In the genomic region with DNA sequence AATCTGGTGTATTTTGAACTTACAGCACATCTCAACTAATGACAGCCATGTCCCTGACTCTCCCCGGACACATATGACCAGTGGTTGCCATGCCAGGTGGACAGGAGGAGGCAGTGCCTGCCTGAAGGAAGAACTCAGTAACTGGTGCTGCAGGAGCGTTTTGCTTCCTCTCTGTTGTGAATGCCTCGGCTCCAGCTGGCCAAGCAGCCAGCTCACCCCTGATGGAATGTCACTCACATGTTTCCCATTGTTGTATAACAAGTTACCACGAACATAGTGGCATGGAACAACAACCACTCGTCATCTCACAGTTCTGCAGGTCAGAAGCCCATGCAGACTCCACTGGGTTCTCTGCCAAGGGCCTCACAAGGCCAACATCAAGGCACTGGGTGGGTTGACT, we compare ENCODE assay signal across 2 cellular contexts.
TF ChIP-seq lines count a peak whose summit lies in the region.

No MANE protein-coding gene starts in this region.

TF ChIP-seq in IMR-90, 13 proteins besides CTCF, POLR2A, EP300 and RAD21:
- TF ChIP-seq CHD1 (IDR thresholded peaks at IDR 0.05; ENCODE audit: low read depth, low read length) = no peak
- TF ChIP-seq NFE2L2 (IDR thresholded peaks at IDR 0.05; ENCODE audit: low read depth, low read length) = no peak
- no peak for TF ChIP-seq MAFK (IDR thresholded peaks at IDR 0.05; ENCODE audit: low read depth, low read length)
- TF ChIP-seq, protein P1, sequence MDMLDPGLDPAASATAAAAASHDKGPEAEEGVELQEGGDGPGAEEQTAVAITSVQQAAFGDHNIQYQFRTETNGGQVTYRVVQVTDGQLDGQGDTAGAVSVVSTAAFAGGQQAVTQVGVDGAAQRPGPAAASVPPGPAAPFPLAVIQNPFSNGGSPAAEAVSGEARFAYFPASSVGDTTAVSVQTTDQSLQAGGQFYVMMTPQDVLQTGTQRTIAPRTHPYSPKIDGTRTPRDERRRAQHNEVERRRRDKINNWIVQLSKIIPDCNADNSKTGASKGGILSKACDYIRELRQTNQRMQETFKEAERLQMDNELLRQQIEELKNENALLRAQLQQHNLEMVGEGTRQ (IDR thresholded peaks at IDR 0.05; ENCODE audit: low read depth, low read length) = no peak
- peak; percentile 54; the same call in 1 of the 2 replicates for TF ChIP-seq BHLHE40 (IDR thresholded peaks at IDR 0.05; ENCODE audit: low read depth, low read length)
- no peak for TF ChIP-seq MAZ (IDR thresholded peaks at IDR 0.05; ENCODE audit: borderline replicate concordance, low read depth, low read length)
- no peak for TF ChIP-seq RCOR1 (IDR thresholded peaks at IDR 0.05; ENCODE audit: insufficient replicate concordance, low read length)
TF ChIP-seq in IMR-90: peak in this region for 1.

TF ChIP-seq in SK-N-SH, 30 proteins besides CTCF, POLR2A, EP300 and RAD21:
- TF ChIP-seq NRF1 (IDR thresholded peaks at IDR 0.05; ENCODE audit: low read depth, low read length) (no peak), SMC3 (IDR thresholded peaks at IDR 0.05; ENCODE audit: low read depth, low read length) (no peak), EZH2phosphoT487 (IDR thresholded peaks at IDR 0.05; ENCODE audit: borderline replicate concordance, low read depth) (no peak), RFX5 (IDR thresholded peaks at IDR 0.05; ENCODE audit: low read length) (no peak), FOSL2 (IDR thresholded peaks at IDR 0.05; ENCODE audit: borderline replicate concordance, low read depth) (no peak), GATA2 (CRISPR knock-in tag; IDR thresholded peaks at IDR 0.05) (no peak), FOXJ3 (CRISPR knock-in tag; IDR thresholded peaks at IDR 0.05) (no peak), ELF1 (IDR thresholded peaks at IDR 0.05) (no peak), FOXM1 (IDR thresholded peaks at IDR 0.05; ENCODE audit: low read depth) (no peak)
- TF ChIP-seq, protein P2, sequence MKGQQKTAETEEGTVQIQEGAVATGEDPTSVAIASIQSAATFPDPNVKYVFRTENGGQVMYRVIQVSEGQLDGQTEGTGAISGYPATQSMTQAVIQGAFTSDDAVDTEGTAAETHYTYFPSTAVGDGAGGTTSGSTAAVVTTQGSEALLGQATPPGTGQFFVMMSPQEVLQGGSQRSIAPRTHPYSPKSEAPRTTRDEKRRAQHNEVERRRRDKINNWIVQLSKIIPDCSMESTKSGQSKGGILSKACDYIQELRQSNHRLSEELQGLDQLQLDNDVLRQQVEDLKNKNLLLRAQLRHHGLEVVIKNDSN (IDR thresholded peaks at IDR 0.05; ENCODE audit: borderline replicate concordance, low read depth) = no peak
- TF ChIP-seq, protein P3, sequence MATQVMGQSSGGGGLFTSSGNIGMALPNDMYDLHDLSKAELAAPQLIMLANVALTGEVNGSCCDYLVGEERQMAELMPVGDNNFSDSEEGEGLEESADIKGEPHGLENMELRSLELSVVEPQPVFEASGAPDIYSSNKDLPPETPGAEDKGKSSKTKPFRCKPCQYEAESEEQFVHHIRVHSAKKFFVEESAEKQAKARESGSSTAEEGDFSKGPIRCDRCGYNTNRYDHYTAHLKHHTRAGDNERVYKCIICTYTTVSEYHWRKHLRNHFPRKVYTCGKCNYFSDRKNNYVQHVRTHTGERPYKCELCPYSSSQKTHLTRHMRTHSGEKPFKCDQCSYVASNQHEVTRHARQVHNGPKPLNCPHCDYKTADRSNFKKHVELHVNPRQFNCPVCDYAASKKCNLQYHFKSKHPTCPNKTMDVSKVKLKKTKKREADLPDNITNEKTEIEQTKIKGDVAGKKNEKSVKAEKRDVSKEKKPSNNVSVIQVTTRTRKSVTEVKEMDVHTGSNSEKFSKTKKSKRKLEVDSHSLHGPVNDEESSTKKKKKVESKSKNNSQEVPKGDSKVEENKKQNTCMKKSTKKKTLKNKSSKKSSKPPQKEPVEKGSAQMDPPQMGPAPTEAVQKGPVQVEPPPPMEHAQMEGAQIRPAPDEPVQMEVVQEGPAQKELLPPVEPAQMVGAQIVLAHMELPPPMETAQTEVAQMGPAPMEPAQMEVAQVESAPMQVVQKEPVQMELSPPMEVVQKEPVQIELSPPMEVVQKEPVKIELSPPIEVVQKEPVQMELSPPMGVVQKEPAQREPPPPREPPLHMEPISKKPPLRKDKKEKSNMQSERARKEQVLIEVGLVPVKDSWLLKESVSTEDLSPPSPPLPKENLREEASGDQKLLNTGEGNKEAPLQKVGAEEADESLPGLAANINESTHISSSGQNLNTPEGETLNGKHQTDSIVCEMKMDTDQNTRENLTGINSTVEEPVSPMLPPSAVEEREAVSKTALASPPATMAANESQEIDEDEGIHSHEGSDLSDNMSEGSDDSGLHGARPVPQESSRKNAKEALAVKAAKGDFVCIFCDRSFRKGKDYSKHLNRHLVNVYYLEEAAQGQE (IDR thresholded peaks at IDR 0.05; ENCODE audit: low read depth, low read length) = no peak
